1 cellular context compared by ENCODE assay signal in the genomic region with DNA sequence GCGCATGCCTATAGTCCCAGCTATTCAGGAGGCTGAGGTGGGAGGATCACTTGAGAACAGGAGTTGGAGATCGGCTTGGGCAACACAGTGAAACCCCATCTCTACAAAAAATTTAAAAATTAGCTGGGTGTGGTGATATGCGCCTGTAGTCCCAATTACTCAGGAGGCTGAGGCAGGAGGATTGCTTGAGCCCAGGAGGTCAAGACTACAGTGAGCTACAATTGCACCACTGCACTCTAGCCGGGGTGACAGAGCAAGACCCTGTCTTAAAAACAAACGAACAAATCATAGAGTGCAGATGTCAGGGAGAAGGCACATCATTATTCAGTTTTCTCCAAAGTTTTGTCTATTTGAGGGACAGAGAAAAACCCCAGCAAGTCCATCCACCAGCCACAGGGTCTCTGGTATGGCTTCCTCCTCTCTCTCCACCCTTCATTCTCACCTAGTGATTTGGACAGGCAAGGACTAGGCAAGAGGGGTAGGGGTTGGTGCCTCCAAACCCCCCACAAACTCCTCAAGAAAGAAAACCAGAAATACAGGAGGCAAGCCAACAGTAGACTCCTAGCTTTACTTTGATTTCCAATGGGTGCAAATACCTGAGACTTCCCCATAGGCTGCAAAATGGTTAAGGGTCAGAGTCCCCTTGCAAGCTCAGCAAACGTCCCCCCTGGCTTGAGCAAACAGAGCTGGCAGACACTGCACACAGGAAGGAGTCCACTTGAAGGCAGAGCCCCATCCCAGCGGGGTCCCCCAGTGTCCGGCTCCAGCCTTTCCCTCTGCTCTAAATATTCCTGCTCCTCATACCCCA.
A peak's percentile ranks its signal among the peaks of the same experiment; 100 is the strongest.
TF ChIP-seq lines count a peak whose summit lies in the region.

No MANE protein-coding gene starts in this region.

TF ChIP-seq in HepG2, 621 proteins besides CTCF, POLR2A, EP300 and RAD21 (continued from another document and continues in another):
- TF ChIP-seq, protein P1, sequence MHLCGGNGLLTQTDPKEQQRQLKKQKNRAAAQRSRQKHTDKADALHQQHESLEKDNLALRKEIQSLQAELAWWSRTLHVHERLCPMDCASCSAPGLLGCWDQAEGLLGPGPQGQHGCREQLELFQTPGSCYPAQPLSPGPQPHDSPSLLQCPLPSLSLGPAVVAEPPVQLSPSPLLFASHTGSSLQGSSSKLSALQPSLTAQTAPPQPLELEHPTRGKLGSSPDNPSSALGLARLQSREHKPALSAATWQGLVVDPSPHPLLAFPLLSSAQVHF (CRISPR knock-in tag; IDR thresholded peaks at IDR 0.05): no peak
- TF ChIP-seq ZNF546 (CRISPR knock-in tag; conservative IDR thresholded peaks at IDR 0.05) (peak; percentile 27; the same call in 1 of the 2 replicates), DR1 (CRISPR knock-in tag; IDR thresholded peaks at IDR 0.05) (no peak), ZBTB34 (CRISPR knock-in tag; IDR thresholded peaks at IDR 0.05) (no peak), KLF12 (CRISPR knock-in tag; IDR thresholded peaks at IDR 0.05; ENCODE audit: borderline replicate concordance) (no peak), RBM39 (IDR thresholded peaks at IDR 0.05; ENCODE audit: low read depth, low read length, poor library complexity, severe bottlenecking) (no peak), FOXO1 (CRISPR knock-in tag; IDR thresholded peaks at IDR 0.05) (no peak), AGO1 (IDR thresholded peaks at IDR 0.05; ENCODE audit: low read depth, low read length, poor library complexity, severe bottlenecking) (no peak), JUN (CRISPR knock-in tag; IDR thresholded peaks at IDR 0.05) (no peak), STAG1 (CRISPR knock-in tag; IDR thresholded peaks at IDR 0.05) (no peak), ZNF709 (CRISPR knock-in tag; IDR thresholded peaks at IDR 0.05) (0 out of 2 replicates have a peak, but pooled peaks have one; percentile 10), ZNF121 (CRISPR knock-in tag; IDR thresholded peaks at IDR 0.05) (no peak), SMARCC2 (IDR thresholded peaks at IDR 0.05) (no peak), ZNF543 (CRISPR knock-in tag; IDR thresholded peaks at IDR 0.05) (no peak), MED13 (CRISPR knock-in tag; IDR thresholded peaks at IDR 0.05) (no peak), MXD4 (CRISPR knock-in tag; IDR thresholded peaks at IDR 0.05) (no peak), KLF15 (CRISPR knock-in tag; IDR thresholded peaks at IDR 0.05; ENCODE audit: borderline replicate concordance) (no peak; the same call in 1 of the 2 replicates), PPARG (CRISPR knock-in tag; conservative IDR thresholded peaks at IDR 0.05) (0 out of 2 replicates have a peak, but pooled peaks have one; percentile 14), ZNF24 (IDR thresholded peaks at IDR 0.05) (no peak), SMC3 (IDR thresholded peaks at IDR 0.05; ENCODE audit: low read length) (no peak), TRIM24 (CRISPR knock-in tag; IDR thresholded peaks at IDR 0.05) (no peak), SCMH1 (CRISPR knock-in tag; IDR thresholded peaks at IDR 0.05; ENCODE audit: borderline replicate concordance) (no peak), ZNF607 (CRISPR knock-in tag; IDR thresholded peaks at IDR 0.05; ENCODE audit: borderline replicate concordance) (no peak), GABPB1 (CRISPR knock-in tag; IDR thresholded peaks at IDR 0.05) (no peak; the same call in 1 of the 2 replicates), ZFYVE20 (CRISPR knock-in tag; IDR thresholded peaks at IDR 0.05; ENCODE audit: borderline replicate concordance, low read depth) (no peak), BORCS8-MEF2B (CRISPR knock-in tag; IDR thresholded peaks at IDR 0.05) (no peak; the same call in 1 of the 2 replicates), THAP9 (CRISPR knock-in tag; IDR thresholded peaks at IDR 0.05; ENCODE audit: borderline replicate concordance) (no peak), ZNF777 (CRISPR knock-in tag; IDR thresholded peaks at IDR 0.05) (no peak), ZNF510 (CRISPR knock-in tag; IDR thresholded peaks at IDR 0.05; ENCODE audit: low read depth) (no peak), SP4 (CRISPR knock-in tag; IDR thresholded peaks at IDR 0.05) (no peak; the same call in 1 of the 2 replicates), TRIM22 (IDR thresholded peaks at IDR 0.05) (no peak), SALL2 (CRISPR knock-in tag; IDR thresholded peaks at IDR 0.05) (no peak), ZFY (CRISPR knock-in tag; IDR thresholded peaks at IDR 0.05) (no peak), SMARCE1 (IDR thresholded peaks at IDR 0.05; ENCODE audit: borderline replicate concordance) (no peak), FOXM1 (CRISPR knock-in tag; IDR thresholded peaks at IDR 0.05) (no peak), SKI (IDR thresholded peaks at IDR 0.05; ENCODE audit: partially characterized antibody) (peak; percentile 9), HNRNPH1 (optimal IDR thresholded peaks at IDR 0.05; ENCODE audit: low read depth, low read length) (no peak), SMAD1 (CRISPR knock-in tag; IDR thresholded peaks at IDR 0.05; ENCODE audit: borderline replicate concordance, low read depth) (no peak), ZNF724P (CRISPR knock-in tag; IDR thresholded peaks at IDR 0.05; ENCODE audit: borderline replicate concordance) (0 out of 2 replicates have a peak, but pooled peaks have one; percentile 19), CEBPG (CRISPR knock-in tag; IDR thresholded peaks at IDR 0.05) (peak; percentile 56), MZF1 (CRISPR knock-in tag; IDR thresholded peaks at IDR 0.05; ENCODE audit: borderline replicate concordance) (no peak), MEIS1 (CRISPR knock-in tag; IDR thresholded peaks at IDR 0.05; ENCODE audit: borderline replicate concordance) (no peak), ZBTB42 (CRISPR knock-in tag; IDR thresholded peaks at IDR 0.05) (no peak), ZNF264 (CRISPR knock-in tag; IDR thresholded peaks at IDR 0.05) (no peak)
- TF ChIP-seq, protein P2, sequence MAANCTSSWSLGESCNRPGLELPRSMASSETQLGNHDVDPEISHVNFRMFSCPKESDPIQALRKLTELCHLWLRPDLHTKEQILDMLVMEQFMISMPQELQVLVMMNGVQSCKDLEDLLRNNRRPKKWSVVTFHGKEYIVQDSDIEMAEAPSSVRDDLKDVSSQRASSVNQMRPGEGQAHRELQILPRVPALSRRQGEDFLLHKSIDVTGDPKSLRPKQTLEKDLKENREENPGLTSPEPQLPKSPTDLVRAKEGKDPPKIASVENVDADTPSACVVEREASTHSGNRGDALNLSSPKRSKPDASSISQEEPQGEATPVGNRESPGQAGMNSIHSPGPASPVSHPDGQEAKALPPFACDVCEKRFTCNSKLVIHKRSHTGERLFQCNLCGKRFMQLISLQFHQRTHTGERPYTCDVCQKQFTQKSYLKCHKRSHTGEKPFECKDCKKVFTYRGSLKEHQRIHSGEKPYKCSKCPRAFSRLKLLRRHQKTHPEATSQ (CRISPR knock-in tag; IDR thresholded peaks at IDR 0.05; ENCODE audit: borderline replicate concordance): no peak
- TF ChIP-seq, protein P3, sequence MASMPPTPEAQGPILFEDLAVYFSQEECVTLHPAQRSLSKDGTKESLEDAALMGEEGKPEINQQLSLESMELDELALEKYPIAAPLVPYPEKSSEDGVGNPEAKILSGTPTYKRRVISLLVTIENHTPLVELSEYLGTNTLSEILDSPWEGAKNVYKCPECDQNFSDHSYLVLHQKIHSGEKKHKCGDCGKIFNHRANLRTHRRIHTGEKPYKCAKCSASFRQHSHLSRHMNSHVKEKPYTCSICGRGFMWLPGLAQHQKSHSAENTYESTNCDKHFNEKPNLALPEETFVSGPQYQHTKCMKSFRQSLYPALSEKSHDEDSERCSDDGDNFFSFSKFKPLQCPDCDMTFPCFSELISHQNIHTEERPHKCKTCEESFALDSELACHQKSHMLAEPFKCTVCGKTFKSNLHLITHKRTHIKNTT (CRISPR knock-in tag; IDR thresholded peaks at IDR 0.05): no peak
- TF ChIP-seq, protein P4, sequence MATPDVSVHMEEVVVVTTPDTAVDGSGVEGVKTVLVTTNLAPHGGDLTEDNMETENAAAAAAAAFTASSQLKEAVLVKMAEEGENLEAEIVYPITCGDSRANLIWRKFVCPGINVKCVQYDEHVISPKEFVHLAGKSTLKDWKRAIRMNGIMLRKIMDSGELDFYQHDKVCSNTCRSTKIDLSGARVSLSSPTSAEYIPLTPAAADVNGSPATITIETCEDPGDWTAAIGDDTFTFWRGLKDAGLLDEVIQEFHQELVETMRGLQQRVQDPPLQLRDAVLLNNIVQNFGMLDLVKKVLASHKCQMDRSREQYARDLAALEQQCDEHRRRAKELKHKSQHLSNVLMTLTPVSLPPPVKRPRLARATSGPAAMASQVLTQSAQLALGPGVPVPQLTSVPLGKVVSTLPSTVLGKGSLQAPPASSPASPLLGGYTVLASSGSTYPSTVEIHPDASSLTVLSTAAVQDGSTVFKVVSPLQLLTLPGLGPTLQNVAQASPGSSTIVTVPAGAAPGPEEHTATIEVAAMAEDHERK (CRISPR knock-in tag; IDR thresholded peaks at IDR 0.05; ENCODE audit: low read depth): no peak
- TF ChIP-seq, protein P5, sequence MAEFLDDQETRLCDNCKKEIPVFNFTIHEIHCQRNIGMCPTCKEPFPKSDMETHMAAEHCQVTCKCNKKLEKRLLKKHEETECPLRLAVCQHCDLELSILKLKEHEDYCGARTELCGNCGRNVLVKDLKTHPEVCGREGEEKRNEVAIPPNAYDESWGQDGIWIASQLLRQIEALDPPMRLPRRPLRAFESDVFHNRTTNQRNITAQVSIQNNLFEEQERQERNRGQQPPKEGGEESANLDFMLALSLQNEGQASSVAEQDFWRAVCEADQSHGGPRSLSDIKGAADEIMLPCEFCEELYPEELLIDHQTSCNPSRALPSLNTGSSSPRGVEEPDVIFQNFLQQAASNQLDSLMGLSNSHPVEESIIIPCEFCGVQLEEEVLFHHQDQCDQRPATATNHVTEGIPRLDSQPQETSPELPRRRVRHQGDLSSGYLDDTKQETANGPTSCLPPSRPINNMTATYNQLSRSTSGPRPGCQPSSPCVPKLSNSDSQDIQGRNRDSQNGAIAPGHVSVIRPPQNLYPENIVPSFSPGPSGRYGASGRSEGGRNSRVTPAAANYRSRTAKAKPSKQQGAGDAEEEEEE (CRISPR knock-in tag; IDR thresholded peaks at IDR 0.05; ENCODE audit: borderline replicate concordance): no peak; the same call in 1 of the 2 replicates
- TF ChIP-seq, protein P6, sequence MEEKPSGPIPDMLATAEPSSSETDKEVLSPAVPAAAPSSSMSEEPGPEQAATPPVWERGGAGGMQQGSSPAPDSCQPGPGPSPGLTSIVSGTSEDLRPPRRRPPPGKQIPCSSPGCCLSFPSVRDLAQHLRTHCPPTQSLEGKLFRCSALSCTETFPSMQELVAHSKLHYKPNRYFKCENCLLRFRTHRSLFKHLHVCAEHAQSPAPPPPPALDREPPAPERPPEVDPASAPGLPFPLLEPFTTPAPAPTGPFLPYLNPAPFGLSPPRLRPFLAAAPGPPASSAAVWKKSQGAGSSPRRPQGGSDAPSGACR (CRISPR knock-in tag; IDR thresholded peaks at IDR 0.05): no peak
- TF ChIP-seq, protein P7, sequence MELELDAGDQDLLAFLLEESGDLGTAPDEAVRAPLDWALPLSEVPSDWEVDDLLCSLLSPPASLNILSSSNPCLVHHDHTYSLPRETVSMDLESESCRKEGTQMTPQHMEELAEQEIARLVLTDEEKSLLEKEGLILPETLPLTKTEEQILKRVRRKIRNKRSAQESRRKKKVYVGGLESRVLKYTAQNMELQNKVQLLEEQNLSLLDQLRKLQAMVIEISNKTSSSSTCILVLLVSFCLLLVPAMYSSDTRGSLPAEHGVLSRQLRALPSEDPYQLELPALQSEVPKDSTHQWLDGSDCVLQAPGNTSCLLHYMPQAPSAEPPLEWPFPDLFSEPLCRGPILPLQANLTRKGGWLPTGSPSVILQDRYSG (CRISPR knock-in tag; IDR thresholded peaks at IDR 0.05): no peak
- TF ChIP-seq, protein P8, sequence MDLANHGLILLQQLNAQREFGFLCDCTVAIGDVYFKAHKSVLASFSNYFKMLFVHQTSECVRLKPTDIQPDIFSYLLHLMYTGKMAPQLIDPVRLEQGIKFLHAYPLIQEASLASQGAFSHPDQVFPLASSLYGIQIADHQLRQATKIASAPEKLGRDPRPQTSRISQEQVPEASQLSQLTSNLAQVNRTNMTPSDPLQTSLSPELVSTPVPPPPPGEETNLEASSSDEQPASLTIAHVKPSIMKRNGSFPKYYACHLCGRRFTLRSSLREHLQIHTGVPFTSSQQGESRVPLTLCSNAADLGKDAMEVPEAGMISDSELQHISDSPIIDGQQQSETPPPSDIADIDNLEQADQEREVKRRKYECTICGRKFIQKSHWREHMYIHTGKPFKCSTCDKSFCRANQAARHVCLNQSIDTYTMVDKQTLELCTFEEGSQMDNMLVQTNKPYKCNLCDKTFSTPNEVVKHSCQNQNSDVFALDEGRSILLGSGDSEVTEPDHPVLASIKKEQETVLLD (CRISPR knock-in tag; IDR thresholded peaks at IDR 0.05; ENCODE audit: low read depth): no peak
